ENCODE assay signal across 26 cellular contexts in genomic region chr11:78266451-78266850, GRCh38.
DNase-seq lines count a peak whose midpoint lies in the region; ATAC-seq and TF ChIP-seq lines count a peak whose summit lies in the region.
"Had no signal": no experiment of that assay in that cellular context is flagged by ENCODE, and none has a peak within 500 bp of the region (broad histone marks: within the 10 kb centered on the region; RNA-seq: fewer than 3 reads in every experiment).

No MANE protein-coding gene starts in this region.

- CTCF ChIA-PET in WTC11 (lab: Charles Lee) = interaction anchor here (0.6 kb wide), 1 partner anchor 197 kb away, joined by 3 read pairs; no protein-coding TSS in a partner anchor

- H3K27ac ChIP-seq in C4-2B = no peak overlapping the region
- H3K27ac ChIP-seq: vagina had no signal

- peaks cover 6% of the 10 kb centered on the region for H3K4me1 Mint-ChIP-seq in WTC11
- H3K4me1 Mint-ChIP-seq in neural crest cell = peaks cover 18% of the 10 kb centered on the region
- H3K4me1 Mint-ChIP-seq: CD8-positive, alpha-beta memory T cell had no signal

- H3K4me3 Mint-ChIP-seq in WTC11 (no peak overlapping the region), neural crest cell (no peak overlapping the region)
- H3K4me3 Mint-ChIP-seq: activated T-helper 1 cell treated with anti-CD3 and anti-CD28 coated beads, Interleukin-12 subunit alpha, Interleukin-12 subunit beta, Interleukin-2, Interleukin-4 antibody, amounts not matched to agents 30 ng/mL and 10 ng/mL and 1 ng/mL, durations not matched to agents 14 hours and 24 hours and 36 hours; CD8-positive, alpha-beta memory T cell; GM23338; IgD-negative memory B cell had no signal

- POLR2A ChIA-PET in WTC11 (lab: Charles Lee) = interaction anchor here (0.5 kb wide), 1 partner anchor 258 kb away, joined by 5 read pairs; no protein-coding TSS in a partner anchor

- no peak for ATAC-seq in WTC11
- ATAC-seq in GM19328 (IDR thresholded peaks at IDR 0.05; ENCODE audit: unreplicated experiment) = no peak
- ATAC-seq: activated naive CD4-positive, alpha-beta T cell treated with anti-CD3 and anti-CD28 coated beads, Interleukin-2, amount 50 U/mL, for 72 hours; GM23338 had no signal

- peaks cover 4% of the 10 kb centered on the region for H3K36me3 Mint-ChIP-seq in WTC11
- H3K36me3 Mint-ChIP-seq in neural crest cell (ENCODE audit: low read depth) = peaks cover 9% of the 10 kb centered on the region
- H3K36me3 Mint-ChIP-seq: activated naive CD4-positive, alpha-beta T cell treated with anti-CD3 and anti-CD28 coated beads, Interleukin-2, amount 50 U/mL, for 72 hours had no signal

- DNase-seq in DMS79 treated with DMSO at 0.1 percent for 48 hours (lab: John Stamatoyannopoulos, UW) (peak; percentile 89), WTC11 (ENCODE audit: low spot score) (no peak), neural crest cell (ENCODE audit: low read depth, low spot score) (no peak), A172 (ENCODE audit: low spot score) (no peak), amygdala (lab: John Stamatoyannopoulos, UW) (no peak)
- DNase-seq: activated CD4-positive, alpha-beta T cell treated with anti-CD3 and anti-CD28 coated beads, Interleukin-2, amount 50 U/mL, for 1 hour; aorta; caudate nucleus; CD8-positive, alpha-beta memory T cell; dermis blood vessel endothelial cell; DMS153; GDM1; kidney; lower lobe of right lung; MG63; NCI-H1436; NCI-H2107; NCI-H510A; RPMI8226 had no signal

- H3K9me3 Mint-ChIP-seq in WTC11 (peaks cover 11% of the 10 kb centered on the region), neural crest cell (peaks cover 3% of the 10 kb centered on the region)
- H3K9me3 Mint-ChIP-seq: activated naive CD4-positive, alpha-beta T cell treated with anti-CD3 and anti-CD28 coated beads, Interleukin-2, amount 50 U/mL, for 72 hours; activated T-helper 1 cell treated with anti-CD3 and anti-CD28 coated beads, Interleukin-12 subunit alpha, Interleukin-12 subunit beta, Interleukin-2, Interleukin-4 antibody, amounts not matched to agents 30 ng/mL and 10 ng/mL and 1 ng/mL, durations not matched to agents 14 hours and 24 hours and 36 hours; IgD-negative memory B cell had no signal

- H3K27me3 Mint-ChIP-seq in WTC11 (ENCODE audit: low read depth) (no peaks in the 10 kb centered on the region; the same call in 1 of the 2 replicates), neural crest cell (ENCODE audit: low read depth) (no peaks in the 10 kb centered on the region)
- H3K27me3 Mint-ChIP-seq: IgD-negative memory B cell had no signal

- TF ChIP-seq CTCF in C4-2B (conservative IDR thresholded peaks at IDR 0.05) = peak; percentile 10; the same call in 1 of the 2 replicates
- no peak for TF ChIP-seq CTCF in WTC11 (IDR thresholded peaks at IDR 0.05)
- TF ChIP-seq CTCF in neural crest cell (conservative IDR thresholded peaks at IDR 0.05) = peak; percentile 21

- H3K27ac Mint-ChIP-seq in WTC11 = peak overlapping the region; percentile 91
- H3K27ac Mint-ChIP-seq in neural crest cell (ENCODE audit: unreplicated experiment) = peak overlapping the region; percentile 57
- H3K27ac Mint-ChIP-seq: activated naive CD4-positive, alpha-beta T cell treated with anti-CD3 and anti-CD28 coated beads, Interleukin-2, amount 50 U/mL, for 72 hours; activated T-helper 1 cell treated with anti-CD3 and anti-CD28 coated beads, Interleukin-12 subunit alpha, Interleukin-12 subunit beta, Interleukin-2, Interleukin-4 antibody, amounts not matched to agents 30 ng/mL and 10 ng/mL and 1 ng/mL, durations not matched to agents 14 hours and 24 hours and 36 hours; GM23338; IgD-negative memory B cell had no signal

TF ChIP-seq in WTC11, 78 proteins besides CTCF, POLR2A, EP300 and RAD21:
- TF ChIP-seq, protein P1, sequence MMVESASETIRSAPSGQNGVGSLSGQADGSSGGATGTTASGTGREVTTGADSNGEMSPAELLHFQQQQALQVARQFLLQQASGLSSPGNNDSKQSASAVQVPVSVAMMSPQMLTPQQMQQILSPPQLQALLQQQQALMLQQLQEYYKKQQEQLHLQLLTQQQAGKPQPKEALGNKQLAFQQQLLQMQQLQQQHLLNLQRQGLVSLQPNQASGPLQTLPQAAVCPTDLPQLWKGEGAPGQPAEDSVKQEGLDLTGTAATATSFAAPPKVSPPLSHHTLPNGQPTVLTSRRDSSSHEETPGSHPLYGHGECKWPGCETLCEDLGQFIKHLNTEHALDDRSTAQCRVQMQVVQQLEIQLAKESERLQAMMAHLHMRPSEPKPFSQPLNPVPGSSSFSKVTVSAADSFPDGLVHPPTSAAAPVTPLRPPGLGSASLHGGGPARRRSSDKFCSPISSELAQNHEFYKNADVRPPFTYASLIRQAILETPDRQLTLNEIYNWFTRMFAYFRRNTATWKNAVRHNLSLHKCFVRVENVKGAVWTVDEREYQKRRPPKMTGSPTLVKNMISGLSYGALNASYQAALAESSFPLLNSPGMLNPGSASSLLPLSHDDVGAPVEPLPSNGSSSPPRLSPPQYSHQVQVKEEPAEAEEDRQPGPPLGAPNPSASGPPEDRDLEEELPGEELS (CRISPR knock-in tag; IDR thresholded peaks at IDR 0.05) = no peak
- TF ChIP-seq ZNF121 (CRISPR knock-in tag; IDR thresholded peaks at IDR 0.05) (no peak), TCF7 (CRISPR knock-in tag; IDR thresholded peaks at IDR 0.05; ENCODE audit: low read depth) (no peak), ZNF232 (CRISPR knock-in tag; IDR thresholded peaks at IDR 0.05) (no peak), E2F5 (CRISPR knock-in tag; IDR thresholded peaks at IDR 0.05) (no peak)
TF ChIP-seq in WTC11: peak in this region for 0.
